18 cellular contexts compared by ENCODE assay signal in the genomic region with DNA sequence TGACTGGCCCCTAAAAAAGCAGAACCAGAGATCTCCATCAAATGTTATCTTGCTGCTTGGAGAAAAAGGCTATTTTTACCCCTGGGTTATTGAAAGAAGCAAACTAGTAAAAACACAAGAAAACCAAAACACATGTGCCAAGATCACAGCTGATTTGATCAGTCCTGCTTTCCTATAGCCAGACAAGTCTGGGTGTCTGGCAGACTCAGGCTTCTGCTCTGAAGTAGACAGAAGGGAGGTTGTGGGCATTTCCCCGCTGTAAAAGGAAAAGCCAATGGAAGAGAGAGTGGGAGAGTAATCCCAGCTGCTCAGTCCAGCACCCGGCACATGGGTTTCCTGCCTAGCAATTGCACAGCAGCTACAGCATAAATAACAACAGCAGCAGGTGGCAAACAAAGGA.
DNase-seq lines count a peak whose midpoint lies in the region; ATAC-seq and TF ChIP-seq lines count a peak whose summit lies in the region.
"Had no signal": no experiment of that assay in that cellular context is flagged by ENCODE, and none has a peak within 500 bp of the region (broad histone marks: within the 10 kb centered on the region; RNA-seq: fewer than 3 reads in every experiment).

No MANE protein-coding gene starts in this region.

- ATAC-seq in upper lobe of right lung: peak; percentile 20
- ATAC-seq: effector memory CD8-positive, alpha-beta T cell; natural killer cell treated with Interleukin-12 subunit alpha and Interleukin-12 subunit beta and Interleukin-15 and Interleukin-18, amount 100 ng/mL, for 72 hours had no signal

- in situ Hi-C loops in mammary epithelial cell (cut with MboI; ENCODE audit: low sequenced_read_pairs in 2 of 2): no loop called here

- H3K9ac ChIP-seq in mammary epithelial cell (ENCODE audit: insufficient read depth, low read length): no peak overlapping the region

- no TSS peak for BruUV-seq in mammary epithelial cell (replicated peaks; lab: Mats Ljungman, UMichigan)
- no TSS peak for BruUV-seq in MCF 10A (replicated peaks; lab: Mats Ljungman, UMichigan)

- H3K27ac Mint-ChIP-seq in MCF 10A (ENCODE audit: low read depth, unreplicated experiment): no peak overlapping the region
- peak overlapping the region in 3 of 5 experiments; percentile 17 to 84 (median 34) for H3K27ac Mint-ChIP-seq in brain
- H3K27ac Mint-ChIP-seq in CD8-positive, alpha-beta memory T cell: no peak overlapping the region
- H3K27ac Mint-ChIP-seq: activated T-helper 2 cell treated with anti-CD3 and anti-CD28 coated beads, Interferon-gamma antibody, Interleukin-2, Interleukin-4, amounts not matched to agents 10 μg/mL and 5 μg/mL and 100 μg/mL, durations not matched to agents 14 hours and 24 hours and 36 hours; effector memory CD8-positive, alpha-beta T cell; natural killer cell treated with Interleukin-12 subunit alpha and Interleukin-12 subunit beta and Interleukin-15 and Interleukin-18, amount 100 ng/mL, for 72 hours had no signal

- POLR2A ChIA-PET in MCF 10A (lab: Yijun Ruan, JAX): no interaction called here
- POLR2A ChIA-PET in CD8-positive, alpha-beta memory T cell (lab: Charles Lee): no interaction called here

- H3K36me3 Mint-ChIP-seq in MCF 10A (ENCODE audit: insufficient read depth, unreplicated experiment): no peaks in the 10 kb centered on the region
- no peaks in the 10 kb centered on the region for H3K36me3 Mint-ChIP-seq in brain
- H3K36me3 Mint-ChIP-seq in CD8-positive, alpha-beta memory T cell: no peaks in the 10 kb centered on the region
- H3K36me3 Mint-ChIP-seq: natural killer cell treated with Interleukin-12 subunit alpha and Interleukin-12 subunit beta and Interleukin-15 and Interleukin-18, amount 100 ng/mL, for 72 hours had no signal

- no peak for DNase-seq in mammary epithelial cell
- no peak for DNase-seq in MCF 10A (ENCODE audit: unreplicated experiment)
- DNase-seq in NOMO-1 treated with dmso at 0.1 percent for 144 hours (lab: John Stamatoyannopoulos, UW; ENCODE audit: unreplicated experiment): peak; percentile 11
- DNase-seq in upper lobe of right lung: no peak
- DNase-seq in germinal center (ENCODE audit: low spot score): no peak
- DNase-seq in GM03348 (ENCODE audit: low spot score): no peak
- no peak for DNase-seq in CD8-positive, alpha-beta memory T cell
- DNase-seq: amniotic stem cell; Calu3; effector memory CD8-positive, alpha-beta T cell; KG1; NCI-H2081 treated with DMSO at 0.1 percent for 48 hours; NK-92 treated with Interleukin-12 subunit alpha and Interleukin-12 subunit beta, amount 100 ng/mL, for 24 hours; WERI-Rb-1 had no signal

- H3K27me3 Mint-ChIP-seq in MCF 10A (ENCODE audit: insufficient read depth, unreplicated experiment): no peaks in the 10 kb centered on the region
- H3K27me3 Mint-ChIP-seq in brain: no peaks in the 10 kb centered on the region
- peaks cover 1 to 15% of the 10 kb centered on the region in 2 donors for H3K27me3 Mint-ChIP-seq in CD8-positive, alpha-beta memory T cell

- WGBS in mammary epithelial cell (ENCODE audit: low coverage, missing lambda C conversion rate): no CpG with 5 or more reads among the region's 2 CpGs

- dilution Hi-C loops in mammary epithelial cell (cut with HindIII; ENCODE audit: low sequenced_read_pairs): no loop called here

- H3K4me3 ChIP-seq in mammary epithelial cell (replicated peaks in 1 of 3; ENCODE audit: insufficient read depth in 1 of 3, low read depth in 2 of 3, low read length in 3 of 3): no peak overlapping the region
- H3K4me3 ChIP-seq in upper lobe of right lung: no peak overlapping the region
- no peak overlapping the region for H3K4me3 ChIP-seq in CD8-positive, alpha-beta memory T cell (ENCODE audit: low read length)

- H3K27ac ChIP-seq in mammary epithelial cell (ENCODE audit: insufficient read depth, low read depth, low read length) (peak overlapping the region; percentile 90), upper lobe of right lung (no peak overlapping the region)
- no peak overlapping the region for H3K27ac ChIP-seq in CD8-positive, alpha-beta memory T cell (ENCODE audit: low read depth, low read length)
- H3K27ac ChIP-seq: HL-60, WERI-Rb-1 had no signal

- CTCF ChIA-PET in mammary epithelial cell (lab: Charles Lee; ENCODE audit: low non-redundant PET): interaction anchor here (0.9 kb wide), 1 partner anchor 17 kb away, joined by 5 read pairs; no protein-coding TSS in a partner anchor
- CTCF ChIA-PET in MCF 10A (lab: Yijun Ruan, JAX): interaction anchor here (0.6 kb wide), 1 partner anchor 79 kb away, joined by 3 read pairs; no protein-coding TSS in a partner anchor
- CTCF ChIA-PET in CD8-positive, alpha-beta memory T cell (lab: Charles Lee): no interaction called here

- H3K4me2 ChIP-seq in mammary epithelial cell (ENCODE audit: insufficient read depth, low read depth, low read length): no peak overlapping the region

- TF ChIP-seq CTCF in mammary epithelial cell (conservative IDR thresholded peaks at IDR 0.05 in 1 of 2, IDR thresholded peaks at IDR 0.05 in 1 of 2; ENCODE audit: extremely low read depth in 1 of 2, insufficient read depth in 1 of 2, low read depth in 1 of 2, low read length in 2 of 2) (no peak), MCF 10A (IDR thresholded peaks at IDR 0.05; ENCODE audit: unreplicated experiment) (no peak), brain (conservative IDR thresholded peaks at IDR 0.05) (no peak), upper lobe of right lung (IDR thresholded peaks at IDR 0.05) (no peak)

- H4K20me1 ChIP-seq in mammary epithelial cell (ENCODE audit: insufficient read depth, low read length): no peaks in the 10 kb centered on the region

- peaks cover 53% of the 10 kb centered on the region for H3K4me1 ChIP-seq in mammary epithelial cell (ENCODE audit: insufficient read depth, low read length)
- H3K4me1 ChIP-seq in upper lobe of right lung: peaks cover 9% of the 10 kb centered on the region
- H3K4me1 ChIP-seq in CD8-positive, alpha-beta memory T cell (ENCODE audit: insufficient read depth, low read length): no peaks in the 10 kb centered on the region

- H3K9me3 Mint-ChIP-seq in MCF 10A (ENCODE audit: unreplicated experiment): no peaks in the 10 kb centered on the region
- H3K9me3 Mint-ChIP-seq in brain: no peaks in the 10 kb centered on the region
- H3K9me3 Mint-ChIP-seq in CD8-positive, alpha-beta memory T cell: no peaks in the 10 kb centered on the region
- H3K9me3 Mint-ChIP-seq: activated T-helper 2 cell treated with anti-CD3 and anti-CD28 coated beads, Interferon-gamma antibody, Interleukin-2, Interleukin-4, amounts not matched to agents 10 μg/mL and 5 μg/mL and 100 μg/mL, durations not matched to agents 14 hours and 24 hours and 36 hours; effector memory CD8-positive, alpha-beta T cell; natural killer cell treated with Interleukin-12 subunit alpha and Interleukin-12 subunit beta and Interleukin-15 and Interleukin-18, amount 100 ng/mL, for 72 hours had no signal

- no peaks in the 10 kb centered on the region for H3K79me2 ChIP-seq in mammary epithelial cell (ENCODE audit: insufficient read depth, low read length)

- H3K4me3 Mint-ChIP-seq in MCF 10A (ENCODE audit: unreplicated experiment) (no peak overlapping the region), brain (no peak overlapping the region)
- H3K4me3 Mint-ChIP-seq in CD8-positive, alpha-beta memory T cell: no peak overlapping the region
- H3K4me3 Mint-ChIP-seq: effector memory CD8-positive, alpha-beta T cell; natural killer cell treated with Interleukin-12 subunit alpha and Interleukin-12 subunit beta and Interleukin-15 and Interleukin-18, amount 100 ng/mL, for 72 hours had no signal

- H3K36me3 ChIP-seq in mammary epithelial cell (ENCODE audit: insufficient read depth, low read length): no peaks in the 10 kb centered on the region
- no peaks in the 10 kb centered on the region for H3K36me3 ChIP-seq in upper lobe of right lung
- no peaks in the 10 kb centered on the region for H3K36me3 ChIP-seq in CD8-positive, alpha-beta memory T cell (ENCODE audit: insufficient read depth, low read length)
- H3K36me3 ChIP-seq: WERI-Rb-1 had no signal

- no peaks in the 10 kb centered on the region for H3K27me3 ChIP-seq in mammary epithelial cell (ENCODE audit: insufficient read depth, low read length)
- no peaks in the 10 kb centered on the region for H3K27me3 ChIP-seq in upper lobe of right lung
- no peaks in the 10 kb centered on the region for H3K27me3 ChIP-seq in CD8-positive, alpha-beta memory T cell (ENCODE audit: insufficient read depth, low read length, poor library complexity, severe bottlenecking)

- H2AFZ ChIP-seq in mammary epithelial cell (ENCODE audit: low read depth, low read length): peak overlapping the region; percentile 0

- H3K4me1 Mint-ChIP-seq in MCF 10A (ENCODE audit: insufficient read depth, unreplicated experiment) (peaks cover 25% of the 10 kb centered on the region), brain (peaks cover 64% of the 10 kb centered on the region)
- H3K4me1 Mint-ChIP-seq in CD8-positive, alpha-beta memory T cell: no peaks in the 10 kb centered on the region

- H3K9me3 ChIP-seq in mammary epithelial cell (replicated peaks; ENCODE audit: insufficient read depth, low read length): no peaks in the 10 kb centered on the region
- H3K9me3 ChIP-seq in upper lobe of right lung: no peaks in the 10 kb centered on the region
- H3K9me3 ChIP-seq in CD8-positive, alpha-beta memory T cell (ENCODE audit: low read length): no peaks in the 10 kb centered on the region

- intact Hi-C loops in mammary epithelial cell (cut with micrococcal nuclease): no loop called here
- intact Hi-C loops in MCF 10A (cut with micrococcal nuclease): no loop called here
- intact Hi-C loops in upper lobe of right lung (cut with DNase I): no loop called here

Comparison
In these comparisons a context has a peak if more than half of its experiments do, and no peak if none do; other contexts are left out.
1. H3K27ac Mint-ChIP-seq: peak in brain (3 of 5); none in MCF 10A (single experiment) and CD8-positive, alpha-beta memory T cell (0 of 8).